Comparison of ENCODE assay signal across 11 cellular contexts in the genomic region with DNA sequence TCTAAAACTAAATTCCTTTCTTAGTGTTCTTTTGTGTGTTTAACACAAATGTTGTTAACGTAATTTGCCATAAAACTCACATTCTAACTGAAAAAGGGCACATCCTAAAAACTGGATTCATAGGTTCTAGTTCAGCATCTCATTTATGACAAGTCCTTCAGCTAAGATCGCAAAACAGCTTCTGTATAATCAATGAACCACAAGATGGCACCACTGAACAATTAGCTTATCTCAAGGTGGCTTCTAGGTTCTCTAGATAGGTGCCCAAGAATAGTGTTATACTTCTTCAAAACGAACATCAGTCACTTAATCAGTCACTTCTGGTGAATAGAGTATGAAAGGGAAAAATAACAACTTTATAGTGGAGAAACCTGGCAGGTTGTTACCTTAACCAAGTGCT. TPM values are rescaled to one million over a fixed set of nuclear protein-coding genes. Genes with fewer than 3 reads are reported as not detected.
DNase-seq lines count a peak whose midpoint lies in the region; ATAC-seq and TF ChIP-seq lines count a peak whose summit lies in the region.
"Had no signal": no experiment of that assay in that cellular context is flagged by ENCODE, and none has a peak within 500 bp of the region (broad histone marks: within the 10 kb centered on the region; RNA-seq: fewer than 3 reads in every experiment).

No MANE protein-coding gene starts in this region.

- H3K4me3 Mint-ChIP-seq in MCF 10A (ENCODE audit: unreplicated experiment) = no peak overlapping the region
- H3K4me3 Mint-ChIP-seq: activated CD8-positive, alpha-beta T cell treated with anti-CD3 and anti-CD28 coated beads, Interleukin-2, amount 10 ng/mL, durations not matched to agents 7 days and 5 days; nephron had no signal

- DNase-seq in MCF 10A (ENCODE audit: unreplicated experiment) (peak; percentile 57), breast epithelium (ENCODE audit: low spot score in 2 of 2) (no peak), NCI-H69 (lab: John Stamatoyannopoulos, UW) (peak; percentile 9), fibroblast of mammary gland (ENCODE audit: low read depth) (peak; percentile 38), Ammon's horn (ENCODE audit: low spot score) (no peak), caudate nucleus (lab: John Stamatoyannopoulos, UW) (no peak)
- DNase-seq: activated CD8-positive, alpha-beta T cell treated with anti-CD3 and anti-CD28 coated beads, Interleukin-2, amount 10 ng/mL, durations not matched to agents 7 days and 5 days; GOT3 had no signal

- intact Hi-C loops in MCF 10A (cut with micrococcal nuclease) = loop anchor here (10.0 kb wide), 1 partner anchor 168 kb away; no protein-coding TSS in a partner anchor
- intact Hi-C loops in breast epithelium (cut with DNase I; ENCODE audit: low total_unique reads) = no loop called here

- H3K36me3 Mint-ChIP-seq in MCF 10A (ENCODE audit: insufficient read depth, unreplicated experiment) = no peaks in the 10 kb centered on the region

- no peaks in the 10 kb centered on the region for H3K4me1 ChIP-seq in breast epithelium

- no peak for TF ChIP-seq POLR2A in breast epithelium (IDR thresholded peaks at IDR 0.05)

- no peak overlapping the region for H3K27ac Mint-ChIP-seq in MCF 10A (ENCODE audit: low read depth, unreplicated experiment)
- H3K27ac Mint-ChIP-seq: activated CD8-positive, alpha-beta T cell treated with anti-CD3 and anti-CD28 coated beads, Interleukin-2, amount 10 ng/mL, durations not matched to agents 7 days and 5 days; nephron had no signal

- CTCF ChIA-PET in MCF 10A (lab: Yijun Ruan, JAX) = interaction anchor here (0.7 to 1.2 kb wide), 3 partner anchors 163 to 245 kb away, joined by 3 to 5 read pairs (median 4); no protein-coding TSS in a partner anchor

- ATAC-seq in GM21390 (IDR thresholded peaks at IDR 0.05; ENCODE audit: unreplicated experiment) (no peak), GM21619 (IDR thresholded peaks at IDR 0.05; ENCODE audit: unreplicated experiment) (no peak)
- ATAC-seq: activated CD8-positive, alpha-beta T cell treated with anti-CD3 and anti-CD28 coated beads, Interleukin-2, amount 10 ng/mL, durations not matched to agents 7 days and 5 days had no signal

- H3K4me1 Mint-ChIP-seq in MCF 10A (ENCODE audit: insufficient read depth, unreplicated experiment) = no peaks in the 10 kb centered on the region

- peak; percentile 36 for TF ChIP-seq CTCF in MCF 10A (IDR thresholded peaks at IDR 0.05; ENCODE audit: unreplicated experiment)
- no peak for TF ChIP-seq CTCF in breast epithelium (IDR thresholded peaks at IDR 0.05)
- peak; percentile 55 for TF ChIP-seq CTCF in fibroblast of mammary gland (conservative IDR thresholded peaks at IDR 0.05; ENCODE audit: control insufficient read depth, insufficient read depth, low read depth, low read length)

- H3K27ac ChIP-seq in breast epithelium = no peak overlapping the region
- H3K27ac ChIP-seq in caudate nucleus (ENCODE audit: low read depth, low read length) = no peak overlapping the region

- no peaks in the 10 kb centered on the region for H3K9me3 ChIP-seq in breast epithelium

- H3K27me3 ChIP-seq in breast epithelium = peaks cover 0 to 26% of the 10 kb centered on the region in 2 donors

- POLR2A ChIA-PET in MCF 10A (lab: Yijun Ruan, JAX) = no interaction called here

- H3K36me3 ChIP-seq in breast epithelium = no peaks in the 10 kb centered on the region

- H3K9me3 Mint-ChIP-seq in MCF 10A (ENCODE audit: unreplicated experiment) = no peaks in the 10 kb centered on the region
- H3K9me3 Mint-ChIP-seq: nephron had no signal

- peaks cover 61% of the 10 kb centered on the region for H3K27me3 Mint-ChIP-seq in MCF 10A (ENCODE audit: insufficient read depth, unreplicated experiment)

- BruUV-seq in MCF 10A (replicated peaks; lab: Mats Ljungman, UMichigan) = no TSS peak

- no peak overlapping the region for H3K4me3 ChIP-seq in breast epithelium
- H3K4me3 ChIP-seq in fibroblast of mammary gland (ENCODE audit: control insufficient read depth, low read depth, low read length) = no peak overlapping the region

RNA-seq across cellular contexts. Expression of a gene that starts 54.3 kb away (rescaled TPM):
- total RNA-seq in MCF 10A (2022) (0.16 and 0.25 TPM in 2 replicates), breast epithelium (1 to 10 TPM in 1 of 3 donors, under 1 TPM in 2; 0.16 to 2.6 (median 0.66) TPM)
- total RNA-seq: activated CD8-positive, alpha-beta T cell treated with anti-CD3 and anti-CD28 coated beads, Interleukin-2, amount 10 ng/mL, durations not matched to agents 7 days and 5 days had no signal

Comparison
In these comparisons a context has a peak if more than half of its experiments do, and no peak if none do; other contexts are left out.
1. DNase-seq: peak in MCF 10A (single experiment), NCI-H69 (single experiment) and fibroblast of mammary gland (single experiment); none in breast epithelium (0 of 2), Ammon's horn (single experiment) and caudate nucleus (0 of 61).
2. CTCF ChIP-seq: peak in MCF 10A (single experiment) and fibroblast of mammary gland (single experiment); none in breast epithelium (0 of 3).